ENCODE assay signal across 16 cellular contexts in genomic region chr17:78940708-78941107, GRCh38. TPM values are rescaled to one million over a fixed set of nuclear protein-coding genes. Genes with fewer than 3 reads are reported as not detected.
A peak's percentile ranks its signal among the peaks of the same experiment; 100 is the strongest.
DNase-seq lines count a peak whose midpoint lies in the region; ATAC-seq and TF ChIP-seq lines count a peak whose summit lies in the region.
"Had no signal": no experiment of that assay in that cellular context is flagged by ENCODE, and none has a peak within 500 bp of the region (broad histone marks: within the 10 kb centered on the region; RNA-seq: fewer than 3 reads in every experiment).

No MANE protein-coding gene starts in this region.

- peak; percentile 96 for ATAC-seq in WTC11
- no peak for ATAC-seq in stimulated activated naive CD8-positive, alpha-beta T cell treated with anti-CD3 and anti-CD28 coated beads, Interleukin-15, amount 100 ng/mL, for 72 hours
- ATAC-seq: naive thymus-derived CD8-positive, alpha-beta T cell; right cardiac atrium had no signal

- H3K9me3 Mint-ChIP-seq in WTC11: no peaks in the 10 kb centered on the region
- H3K9me3 Mint-ChIP-seq in stimulated activated naive CD8-positive, alpha-beta T cell treated with anti-CD3 and anti-CD28 coated beads, Interleukin-15, amount 100 ng/mL, for 72 hours: no peaks in the 10 kb centered on the region
- H3K9me3 Mint-ChIP-seq: naive thymus-derived CD8-positive, alpha-beta T cell; type B pancreatic cell had no signal

- no peaks in the 10 kb centered on the region for H3K9me3 ChIP-seq in HAP-1
- H3K9me3 ChIP-seq: left ventricle myocardium inferior had no signal

- H3K4me3 ChIP-seq in AG04449 (ENCODE audit: low read depth, low read length): no peak overlapping the region
- H3K4me3 ChIP-seq in HAP-1: no peak overlapping the region
- H3K4me3 ChIP-seq: left ventricle myocardium inferior had no signal

- H3K36me3 ChIP-seq in HAP-1 (replicated peaks): no peaks in the 10 kb centered on the region
- H3K36me3 ChIP-seq: left ventricle myocardium inferior had no signal

- TF ChIP-seq CTCF in AG04449 (IDR thresholded peaks at IDR 0.05; ENCODE audit: insufficient read depth, low read length, missing control alignments): peak; percentile 18
- no peak for TF ChIP-seq CTCF in WTC11 (IDR thresholded peaks at IDR 0.05)

- no peaks in the 10 kb centered on the region for H3K27me3 Mint-ChIP-seq in WTC11 (ENCODE audit: low read depth)
- H3K27me3 Mint-ChIP-seq in stimulated activated naive CD8-positive, alpha-beta T cell treated with anti-CD3 and anti-CD28 coated beads, Interleukin-15, amount 100 ng/mL, for 72 hours: no peaks in the 10 kb centered on the region
- H3K27me3 Mint-ChIP-seq: B cell, type B pancreatic cell had no signal

- H3K4me3 Mint-ChIP-seq in WTC11: no peak overlapping the region
- H3K4me3 Mint-ChIP-seq in stimulated activated naive CD8-positive, alpha-beta T cell treated with anti-CD3 and anti-CD28 coated beads, Interleukin-15, amount 100 ng/mL, for 72 hours: no peak overlapping the region
- H3K4me3 Mint-ChIP-seq: B cell; naive thymus-derived CD8-positive, alpha-beta T cell; type B pancreatic cell had no signal

- no peaks in the 10 kb centered on the region for H3K36me3 Mint-ChIP-seq in WTC11
- H3K36me3 Mint-ChIP-seq: naive thymus-derived CD8-positive, alpha-beta T cell; type B pancreatic cell had no signal

- DNase-seq in AG04449 (ENCODE audit: low read depth, low spot score) (no peak), G401 (ENCODE audit: low spot score) (peak; percentile 74), WTC11 (ENCODE audit: low spot score) (peak; percentile 62), iris pigment epithelial cell (ENCODE audit: low read depth) (peak; percentile 55), SIG-M5 treated with dmso at 0.1 percent for 504 hours (lab: John Stamatoyannopoulos, UW; ENCODE audit: unreplicated experiment) (no peak), HAP-1 (ENCODE audit: low spot score in 2 of 2) (no peak), HK-2 (ENCODE audit: unreplicated experiment) (no peak)
- no peak for DNase-seq in stimulated activated naive CD8-positive, alpha-beta T cell treated with anti-CD3 and anti-CD28 coated beads, Interleukin-15, amount 100 ng/mL, for 72 hours
- DNase-seq: activated naive CD4-positive, alpha-beta T cell treated with anti-CD3 and anti-CD28 coated beads, Interleukin-2, amount 50 U/mL, for 16 hours; left ventricle myocardium inferior; naive thymus-derived CD8-positive, alpha-beta T cell; NCI-H187; stimulated activated CD4-positive, alpha-beta T cell treated with anti-CD3 and anti-CD28 coated beads, Interleukin-2, amount 100 ng/mL, for 48 hours had no signal

- no peak overlapping the region for H3K27ac Mint-ChIP-seq in WTC11
- H3K27ac Mint-ChIP-seq in stimulated activated naive CD8-positive, alpha-beta T cell treated with anti-CD3 and anti-CD28 coated beads, Interleukin-15, amount 100 ng/mL, for 72 hours: no peak overlapping the region
- H3K27ac Mint-ChIP-seq: B cell, type B pancreatic cell had no signal

- no peaks in the 10 kb centered on the region for H3K4me1 Mint-ChIP-seq in WTC11
- H3K4me1 Mint-ChIP-seq in stimulated activated naive CD8-positive, alpha-beta T cell treated with anti-CD3 and anti-CD28 coated beads, Interleukin-15, amount 100 ng/mL, for 72 hours: peaks cover 4% of the 10 kb centered on the region
- H3K4me1 Mint-ChIP-seq: naive thymus-derived CD8-positive, alpha-beta T cell had no signal

- CTCF ChIA-PET in AG04449 (lab: Yijun Ruan, JAX): interaction anchor here (0.9 to 2.8 kb wide), 2 partner anchors 20 to 31 kb away, joined by 3 to 17 read pairs; no protein-coding TSS in a partner anchor
- CTCF ChIA-PET in WTC11 (lab: Charles Lee): interaction anchor here (0.9 to 1.3 kb wide), 5 partner anchors 30 to 460 kb away, joined by 3 to 6 read pairs (median 3); no protein-coding TSS in a partner anchor

- POLR2A ChIA-PET in AG04449 (lab: Yijun Ruan, JAX): no interaction called here
- POLR2A ChIA-PET in WTC11 (lab: Charles Lee): no interaction called here

- no peaks in the 10 kb centered on the region; the same call in 1 of the 2 replicates for H3K27me3 ChIP-seq in HAP-1 (ENCODE audit: low read depth)

- H3K4me1 ChIP-seq in HAP-1: no peaks in the 10 kb centered on the region

- in situ Hi-C loops in G401 (cut with HindIII; ENCODE audit: low sequenced_read_pairs) (no loop called here), HAP-1 (cut with MboI; ENCODE audit: low sequenced_read_pairs) (no loop called here)

TF ChIP-seq in WTC11, 78 proteins besides CTCF, POLR2A, EP300 and RAD21:
- TF ChIP-seq ZNF138 (CRISPR knock-in tag; conservative IDR thresholded peaks at IDR 0.05) (no peak), NFYB (CRISPR knock-in tag; conservative IDR thresholded peaks at IDR 0.05; ENCODE audit: low read depth) (peak; percentile 60), USF1 (CRISPR knock-in tag; IDR thresholded peaks at IDR 0.05) (peak; percentile 88), ATF3 (CRISPR knock-in tag; conservative IDR thresholded peaks at IDR 0.05) (no peak), USF2 (CRISPR knock-in tag; IDR thresholded peaks at IDR 0.05) (peak; percentile 92), TCF7 (CRISPR knock-in tag; IDR thresholded peaks at IDR 0.05; ENCODE audit: low read depth) (no peak)
TF ChIP-seq in WTC11: peak in this region for 3.

RNA-seq across cellular contexts. Expression of gene TIMP2, which starts 15.5 kb away (rescaled TPM):
- 32.4 and 37.5 TPM in 2 replicates for total RNA-seq in G401 (2014; rRNA removed; shearing (Covaris generic))
- total RNA-seq in WTC11 (2021): 36.9 to 39.3 TPM (median 37.1 TPM) in 3 replicates

RNA-seq across cellular contexts. Expression of gene CEP295NL, which starts 37.7 kb away (rescaled TPM):
- 0.37 TPM in 1 of 2 replicates, not detected in the other for total RNA-seq in G401 (2014; rRNA removed; shearing (Covaris generic))
- total RNA-seq in WTC11 (2021): 0.61 to 0.89 TPM (median 0.89 TPM) in 3 replicates

RNA-seq across cellular contexts. Expression of gene LGALS3BP, which starts 39.0 kb away (rescaled TPM):
- total RNA-seq in G401 (2014; rRNA removed; shearing (Covaris generic)): 24.1 and 44.7 TPM in 2 replicates
- total RNA-seq in WTC11 (2021): 57.9 to 88.6 TPM (median 86.9 TPM) in 3 replicates

Comparison
In these comparisons a context has a peak if more than half of its experiments do, and no peak if none do; other contexts are left out.
1. DNase-seq: peak in G401 (single experiment), WTC11 (single experiment) and iris pigment epithelial cell (single experiment); none in AG04449 (single experiment), SIG-M5 treated with dmso at 0.1 percent for 504 hours (single experiment), HAP-1 (0 of 2), HK-2 (single experiment) and stimulated activated naive CD8-positive, alpha-beta T cell treated with anti-CD3 and anti-CD28 coated beads, Interleukin-15, amount 100 ng/mL, for 72 hours (0 of 2).